ENCODE assay signal across 13 cellular contexts in genomic region chr10:79528261-79528660, GRCh38. TPM values are rescaled to one million over a fixed set of nuclear protein-coding genes. Genes with fewer than 3 reads are reported as not detected.
"Had no signal": no experiment of that assay in that cellular context is flagged by ENCODE, and none has a peak within 500 bp of the region (broad histone marks: within the 10 kb centered on the region; RNA-seq: fewer than 3 reads in every experiment).

No MANE protein-coding gene starts in this region.

RNA-seq across cellular contexts. Expression of gene EIF5AL1, which starts 15.9 kb away (rescaled TPM):
- total RNA-seq: body of pancreas had no signal

RNA-seq across cellular contexts. Expression of gene SFTPA2, which starts 31.9 kb away (rescaled TPM):
- total RNA-seq: activated B cell treated with CpG ODN at 0.5 μM for 24 hours; activated CD4-positive, alpha-beta memory T cell treated with anti-CD3 and anti-CD28 coated beads for 36 hours; activated CD4-positive, alpha-beta T cell treated with anti-CD3 and anti-CD28 coated beads, Interleukin-2, amount 10 ng/mL, durations not matched to agents 24 days and 14 days; activated CD8-positive, alpha-beta memory T cell treated with anti-CD3 and anti-CD28 coated beads for 36 hours; activated CD8-positive, alpha-beta T cell treated with anti-CD3 and anti-CD28 coated beads for 36 hours; activated naive CD4-positive, alpha-beta T cell treated with anti-CD3 and anti-CD28 coated beads for 36 hours; activated naive CD4-positive, alpha-beta T cell treated with anti-CD3 and anti-CD28 coated beads, Interleukin-2, amount 50 U/mL, for 72 hours; activated naive CD8-positive, alpha-beta T cell treated with anti-CD3 and anti-CD28 coated beads for 36 hours; activated T-cell treated with anti-CD3 and anti-CD28 coated beads, Interleukin-2, amount 50 U/mL, for 72 hours; activated T-helper 1 cell treated with anti-CD3 and anti-CD28 coated beads, Interleukin-12 subunit alpha, Interleukin-12 subunit beta, Interleukin-2, Interleukin-4 antibody, amounts not matched to agents 30 ng/mL and 10 ng/mL and 1 ng/mL, durations not matched to agents 14 hours and 24 hours and 36 hours; activated T-helper 17 cell treated with anti-CD3 and anti-CD28 coated beads, Interleukin-2, amount 50 U/mL, for 72 hours; astrocyte had no signal
